In the genomic region with DNA sequence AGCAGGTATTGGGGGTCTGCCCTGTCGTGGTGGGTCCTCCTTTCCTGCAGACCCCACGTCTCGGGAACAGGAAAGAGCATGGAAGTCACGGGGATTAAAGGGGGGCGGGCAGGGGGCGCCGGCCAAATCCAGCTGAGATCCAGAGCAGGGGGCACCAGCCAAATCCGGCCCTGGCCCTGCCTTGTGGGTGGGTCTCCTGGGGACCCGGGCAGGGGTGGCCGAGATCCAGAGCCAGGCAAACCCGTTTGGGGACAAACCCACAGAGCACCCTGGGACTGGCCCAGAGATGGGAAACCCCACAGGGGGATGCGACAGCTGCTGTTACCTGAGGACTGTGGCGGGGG, we compare ENCODE assay signal across 18 cellular contexts. TPM values are rescaled to one million over a fixed set of nuclear protein-coding genes. Genes with fewer than 3 reads are reported as not detected.
DNase-seq lines count a peak whose midpoint lies in the region; ATAC-seq and TF ChIP-seq lines count a peak whose summit lies in the region.
"Had no signal": no experiment of that assay in that cellular context is flagged by ENCODE, and none has a peak within 500 bp of the region (broad histone marks: within the 10 kb centered on the region; RNA-seq: fewer than 3 reads in every experiment).

No MANE protein-coding gene starts in this region.

- H2AFZ ChIP-seq in neuronal stem cell (ENCODE audit: low read length): no peak overlapping the region

- no peak overlapping the region for H3K23ac ChIP-seq in neuronal stem cell (ENCODE audit: low read depth, low read length, poor library complexity)

- H3K4me1 ChIP-seq in neuronal stem cell (ENCODE audit: control insufficient read depth in 2 of 2, insufficient read depth in 1 of 2, low read depth in 1 of 2, low read length in 2 of 2) (peaks cover 7 to 11% of the 10 kb centered on the region in 2 donors), upper lobe of right lung (peaks cover 9% of the 10 kb centered on the region)

- 0 out of 2 replicates have a peak overlapping the region, but pooled peaks have one; percentile 19 for H3K27ac ChIP-seq in RWPE1
- no peak overlapping the region for H3K27ac ChIP-seq in neuronal stem cell (replicated peaks; ENCODE audit: low read length)
- H3K27ac ChIP-seq in upper lobe of right lung: no peak overlapping the region

- H2BK120ac ChIP-seq in neuronal stem cell (ENCODE audit: low read depth, low read length): no peak overlapping the region

- no peak for ATAC-seq in activated T-cell treated with anti-CD3 and anti-CD28 coated beads, Interleukin-2, amount 50 U/mL, for 4 hours
- ATAC-seq in activated T-cell treated with anti-CD3 and anti-CD28 coated beads, Interleukin-2, amount 50 U/mL, for 72 hours (replicated peaks in 1 of 2): no peak
- ATAC-seq in upper lobe of right lung: no peak
- ATAC-seq in GM21381 (IDR thresholded peaks at IDR 0.05; ENCODE audit: unreplicated experiment): no peak
- ATAC-seq: CD8-positive, alpha-beta T cell had no signal

- H3K27ac Mint-ChIP-seq in activated T-cell treated with anti-CD3 and anti-CD28 coated beads, Interleukin-2, amount 50 U/mL, for 72 hours: no peak overlapping the region
- H3K27ac Mint-ChIP-seq: CD8-positive, alpha-beta T cell had no signal

- peak overlapping the region; percentile 53 for H2BK5ac ChIP-seq in neuronal stem cell (ENCODE audit: low read length)

- H3K4me1 Mint-ChIP-seq in activated T-cell treated with anti-CD3 and anti-CD28 coated beads, Interleukin-2, amount 50 U/mL, for 4 hours (ENCODE audit: low read depth): peaks cover 4% of the 10 kb centered on the region
- H3K4me1 Mint-ChIP-seq in activated T-cell treated with anti-CD3 and anti-CD28 coated beads, Interleukin-2, amount 50 U/mL, for 72 hours (ENCODE audit: low read depth): peaks cover 5% of the 10 kb centered on the region

- H3K36me3 Mint-ChIP-seq in activated T-cell treated with anti-CD3 and anti-CD28 coated beads, Interleukin-2, amount 50 U/mL, for 4 hours (ENCODE audit: insufficient read depth): peaks cover 2% of the 10 kb centered on the region
- H3K36me3 Mint-ChIP-seq in activated T-cell treated with anti-CD3 and anti-CD28 coated beads, Interleukin-2, amount 50 U/mL, for 72 hours (ENCODE audit: insufficient read depth in 2 of 2): peaks cover 2% of the 10 kb centered on the region in 2 donors

- no peak overlapping the region for H2BK12ac ChIP-seq in neuronal stem cell (ENCODE audit: low read length)

- no peak overlapping the region for H3K4me3 ChIP-seq in neuronal stem cell (ENCODE audit: low read length in 2 of 2)
- no peak overlapping the region for H3K4me3 ChIP-seq in upper lobe of right lung

- H3K79me1 ChIP-seq in neuronal stem cell (ENCODE audit: low read depth, low read length): peaks cover 7% of the 10 kb centered on the region

- TF ChIP-seq CTCF in RWPE1 (conservative IDR thresholded peaks at IDR 0.05; ENCODE audit: low read depth) (no peak), upper lobe of right lung (IDR thresholded peaks at IDR 0.05) (no peak)

- no peak overlapping the region for H3K18ac ChIP-seq in neuronal stem cell (ENCODE audit: low read length)

- WGBS in neuronal stem cell (ENCODE audit: extremely low coverage in 2 of 2, insufficient read length in 2 of 2, insufficient replicate concordance in 1 of 2), 2 donors: no CpG with 5 or more reads among the region's 13 CpGs

- no peaks in the 10 kb centered on the region for H3K27me3 Mint-ChIP-seq in activated T-cell treated with anti-CD3 and anti-CD28 coated beads, Interleukin-2, amount 50 U/mL, for 4 hours (ENCODE audit: low read depth)
- no peaks in the 10 kb centered on the region for H3K27me3 Mint-ChIP-seq in activated T-cell treated with anti-CD3 and anti-CD28 coated beads, Interleukin-2, amount 50 U/mL, for 72 hours (ENCODE audit: low read depth)

- no peaks in the 10 kb centered on the region for H3K9me3 Mint-ChIP-seq in activated T-cell treated with anti-CD3 and anti-CD28 coated beads, Interleukin-2, amount 50 U/mL, for 4 hours
- H3K9me3 Mint-ChIP-seq in activated T-cell treated with anti-CD3 and anti-CD28 coated beads, Interleukin-2, amount 50 U/mL, for 72 hours: no peaks in the 10 kb centered on the region
- H3K9me3 Mint-ChIP-seq: CD8-positive, alpha-beta T cell had no signal

- no peak overlapping the region for H2AK5ac ChIP-seq in neuronal stem cell (ENCODE audit: low read depth, low read length)

- H2BK15ac ChIP-seq in neuronal stem cell (ENCODE audit: low read length): no peak overlapping the region

- peak; percentile 4 for DNase-seq in activated T-cell treated with anti-CD3 and anti-CD28 coated beads, Interleukin-2, amount 50 U/mL, for 4 hours
- no peak for DNase-seq in activated T-cell treated with anti-CD3 and anti-CD28 coated beads, Interleukin-2, amount 50 U/mL, for 72 hours
- DNase-seq in RWPE1 (ENCODE audit: low spot score) (no peak), neuronal stem cell (ENCODE audit: low spot score) (no peak), upper lobe of right lung (peak; percentile 59), T1000 (lab: John Stamatoyannopoulos, UW) (no peak)
- DNase-seq: DND-41, GDM1, GOT3, KBM-7, NCI-H1092, NCI-H226, NCI-H526, OCI-M1, RPMI8226 had no signal

- H3K9me3 ChIP-seq in neuronal stem cell (replicated peaks in 1 of 2; ENCODE audit: control insufficient read depth in 2 of 2, insufficient read depth in 1 of 2, low read depth in 1 of 2, low read length in 2 of 2): no peaks in the 10 kb centered on the region
- no peaks in the 10 kb centered on the region for H3K9me3 ChIP-seq in upper lobe of right lung

- intact Hi-C loops in upper lobe of right lung (cut with DNase I): no loop called here

- H3K4me2 ChIP-seq in neuronal stem cell (ENCODE audit: insufficient read depth, low read length, poor library complexity, severe bottlenecking): no peak overlapping the region

- no peak overlapping the region for H4K91ac ChIP-seq in neuronal stem cell (ENCODE audit: low read depth, low read length, poor library complexity)

- H4K8ac ChIP-seq in neuronal stem cell (ENCODE audit: low read depth, low read length): no peak overlapping the region

- no peak overlapping the region for H3K9ac ChIP-seq in neuronal stem cell (ENCODE audit: low read depth, low read length, poor library complexity)

- H3K4me3 Mint-ChIP-seq in activated T-cell treated with anti-CD3 and anti-CD28 coated beads, Interleukin-2, amount 50 U/mL, for 4 hours: no peak overlapping the region
- H3K4me3 Mint-ChIP-seq in activated T-cell treated with anti-CD3 and anti-CD28 coated beads, Interleukin-2, amount 50 U/mL, for 72 hours: no peak overlapping the region
- H3K4me3 Mint-ChIP-seq: CD8-positive, alpha-beta T cell had no signal

- no peak overlapping the region for H3K4ac ChIP-seq in neuronal stem cell (ENCODE audit: low read length)

- CTCF ChIA-PET in RWPE1 (lab: Yijun Ruan, JAX): no interaction called here

- POLR2A ChIA-PET in RWPE1 (lab: Yijun Ruan, JAX; ENCODE audit: low non-redundant PET): no interaction called here

- H3K14ac ChIP-seq in neuronal stem cell (ENCODE audit: low read length): no peak overlapping the region

- H3K27me3 ChIP-seq in neuronal stem cell (ENCODE audit: control insufficient read depth in 3 of 3, insufficient read depth in 3 of 3, low read depth in 1 of 3, low read length in 3 of 3) (peaks cover 0 to 3% (median 0%) of the 10 kb centered on the region in 3 experiments), upper lobe of right lung (no peaks in the 10 kb centered on the region)

- H3K36me3 ChIP-seq in neuronal stem cell (replicated peaks in 1 of 2; ENCODE audit: control insufficient read depth in 2 of 2, insufficient read depth in 2 of 2, low read length in 2 of 2) (peaks cover 2 to 4% of the 10 kb centered on the region in 2 donors), upper lobe of right lung (no peaks in the 10 kb centered on the region)

RNA-seq across cellular contexts. Expression of gene RNF223, which starts 9.9 kb away (rescaled TPM):
- under 1 TPM in 1 of 3 donors, not detected in 2; 0.16 TPM for total RNA-seq in activated T-cell treated with anti-CD3 and anti-CD28 coated beads, Interleukin-2, amount 50 U/mL, for 4 hours
- under 1 TPM in 1 of 2 donors, not detected in 1; 0.12 TPM for total RNA-seq in activated T-cell treated with anti-CD3 and anti-CD28 coated beads, Interleukin-2, amount 50 U/mL, for 72 hours
- polyA plus RNA-seq in neuronal stem cell (2013, experiment 1 of 2): 0.03 TPM
- polyA plus RNA-seq in neuronal stem cell (2013, experiment 2 of 2): 0.01 TPM
- total RNA-seq in upper lobe of right lung: 0.55 TPM
- total RNA-seq: CD8-positive, alpha-beta T cell; M059J had no signal

RNA-seq across cellular contexts. Expression of gene C1orf159, which starts 31.9 kb away (rescaled TPM):
- 10 to 100 TPM; 22.3 to 27.6 (median 26.8) TPM for total RNA-seq in activated T-cell treated with anti-CD3 and anti-CD28 coated beads, Interleukin-2, amount 50 U/mL, for 4 hours
- total RNA-seq in activated T-cell treated with anti-CD3 and anti-CD28 coated beads, Interleukin-2, amount 50 U/mL, for 72 hours: 10 to 100 TPM; 18.0 to 18.6 TPM
- 12.3 TPM for polyA plus RNA-seq in neuronal stem cell (2013, experiment 1 of 2)
- 11.7 TPM for polyA plus RNA-seq in neuronal stem cell (2013, experiment 2 of 2)
- 9.7 TPM for total RNA-seq in upper lobe of right lung

Comparison
In these comparisons a context has a peak if more than half of its experiments do, and no peak if none do; other contexts are left out.
1. DNase-seq: peak in activated T-cell treated with anti-CD3 and anti-CD28 coated beads, Interleukin-2, amount 50 U/mL, for 4 hours (single experiment) and upper lobe of right lung (single experiment); none in activated T-cell treated with anti-CD3 and anti-CD28 coated beads, Interleukin-2, amount 50 U/mL, for 72 hours (0 of 2), RWPE1 (single experiment), neuronal stem cell (single experiment) and T1000 (single experiment).